Comparison of ENCODE assay signal across 21 cellular contexts in the genomic region with DNA sequence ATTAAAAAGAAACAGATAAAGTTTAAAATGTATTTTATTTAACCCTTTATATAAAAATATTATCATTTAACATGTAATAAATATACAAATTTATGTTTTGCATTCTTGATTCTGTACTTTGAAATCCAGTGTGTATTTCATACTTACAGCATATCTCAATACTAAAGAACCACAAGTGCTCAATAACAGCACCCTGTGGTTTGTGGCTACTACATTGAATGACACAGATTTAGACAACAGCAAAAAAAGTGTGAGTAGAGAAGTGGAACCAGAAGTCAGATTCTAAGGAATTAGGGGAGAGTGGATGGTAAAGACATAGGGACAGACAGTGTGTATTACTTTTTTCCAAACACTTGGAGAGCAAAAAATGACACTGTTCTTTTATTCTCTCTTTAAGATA.
"Had no signal": no experiment of that assay in that cellular context is flagged by ENCODE, and none has a peak within 500 bp of the region (broad histone marks: within the 10 kb centered on the region; RNA-seq: fewer than 3 reads in every experiment).

No MANE protein-coding gene starts in this region.

- H3K4me3 ChIP-seq: colonic mucosa, esophagus squamous epithelium, gastroesophageal sphincter, mucosa of descending colon, smooth muscle cell, testis, tibial nerve, upper lobe of right lung, vagina had no signal

- H3K4me1 Mint-ChIP-seq: naive thymus-derived CD8-positive, alpha-beta T cell; stimulated activated memory B cell treated with anti-CD40 and anti-IgM and Interleukin-4, amounts not matched to agents 10 μg/mL and 1 μg/mL and 100 μg/mL, for 72 hours had no signal

- H3K27ac ChIP-seq: colonic mucosa, esophagus squamous epithelium, gastroesophageal sphincter, neutrophil, testis, tibial nerve, upper lobe of right lung, vagina had no signal

- H3K27me3 ChIP-seq: colonic mucosa, esophagus squamous epithelium, gastroesophageal sphincter, neutrophil, testis, tibial nerve, vagina had no signal

- H3K27me3 Mint-ChIP-seq: stimulated activated memory B cell treated with anti-CD40 and anti-IgM and Interleukin-4, amounts not matched to agents 10 μg/mL and 1 μg/mL and 100 μg/mL, for 72 hours; stimulated activated naive CD8-positive, alpha-beta T cell treated with anti-CD3 and anti-CD28 coated beads, Interleukin-15, Interleukin-2, amounts not matched to agents 100 ng/mL and 50 ng/mL, for 24 hours had no signal

- H3K36me3 Mint-ChIP-seq: naive thymus-derived CD8-positive, alpha-beta T cell; stimulated activated memory B cell treated with anti-CD40 and anti-IgM and Interleukin-4, amounts not matched to agents 10 μg/mL and 1 μg/mL and 100 μg/mL, for 72 hours had no signal

- H3K4me1 ChIP-seq: colonic mucosa, esophagus squamous epithelium, gastroesophageal sphincter, testis, tibial nerve, upper lobe of right lung, vagina had no signal

- H3K36me3 ChIP-seq: colonic mucosa, esophagus squamous epithelium, gastroesophageal sphincter, neutrophil, tibial nerve, upper lobe of right lung, vagina had no signal

- DNase-seq: colonic mucosa; dermis blood vessel endothelial cell; esophagus squamous epithelium; foreskin fibroblast; mammary epithelial cell; mucosa of descending colon; naive thymus-derived CD8-positive, alpha-beta T cell; posterior cingulate gyrus; right cardiac atrium; stimulated activated CD4-positive, alpha-beta T cell treated with anti-CD3 and anti-CD28 coated beads, Interleukin-15, amount 100 ng/mL, for 24 hours; stimulated activated CD4-positive, alpha-beta T cell treated with anti-CD3 and anti-CD28 coated beads, Interleukin-1b, Interleukin-23, amount 100 ng/mL, for 48 hours; stimulated activated CD4-positive, alpha-beta T cell treated with anti-CD3 and anti-CD28 coated beads, Interleukin-4, amount 100 ng/mL, for 24 hours; testis; upper lobe of right lung had no signal

- H3K9me3 ChIP-seq: colonic mucosa, esophagus squamous epithelium, gastroesophageal sphincter, mucosa of descending colon, neutrophil, testis, tibial nerve, upper lobe of right lung, vagina had no signal

- H3K27ac Mint-ChIP-seq: naive thymus-derived CD8-positive, alpha-beta T cell; stimulated activated memory B cell treated with anti-CD40 and anti-IgM and Interleukin-4, amounts not matched to agents 10 μg/mL and 1 μg/mL and 100 μg/mL, for 72 hours; stimulated activated naive CD8-positive, alpha-beta T cell treated with anti-CD3 and anti-CD28 coated beads, Interleukin-15, Interleukin-2, amounts not matched to agents 100 ng/mL and 50 ng/mL, for 24 hours had no signal

- H3K4me3 Mint-ChIP-seq: naive thymus-derived CD8-positive, alpha-beta T cell; stimulated activated memory B cell treated with anti-CD40 and anti-IgM and Interleukin-4, amounts not matched to agents 10 μg/mL and 1 μg/mL and 100 μg/mL, for 72 hours; stimulated activated naive CD8-positive, alpha-beta T cell treated with anti-CD3 and anti-CD28 coated beads, Interleukin-15, Interleukin-2, amounts not matched to agents 100 ng/mL and 50 ng/mL, for 24 hours had no signal
